In genomic region chr14:18879547-18879946, GRCh38 we compare ENCODE assay signal across 6 cellular contexts.
A peak's percentile ranks its signal among the peaks of the same experiment; 100 is the strongest.
DNase-seq lines count a peak whose midpoint lies in the region; ATAC-seq, FAIRE-seq and TF ChIP-seq lines count a peak whose summit lies in the region.
"Not testable (repeated sequence)": the region's sequence is repeated elsewhere in the genome, so short reads cannot be mapped to it uniquely, and the experiment has no call there.

No MANE protein-coding gene starts in this region.

- not testable (repeated sequence) for TF ChIP-seq POLR2A in A549 (IDR thresholded peaks at IDR 0.05; ENCODE audit: low read length)

- BruUV-seq in Panc1 (replicated peaks; lab: Mats Ljungman, UMichigan) = not testable (repeated sequence)

- not testable (repeated sequence) for H3K4me3 ChIP-seq in A549; Panc1 (ENCODE audit: low read depth in 2 of 2, low read length in 2 of 2); lower lobe of right lung; mucosa of descending colon; upper lobe of right lung

- H3K27me3 ChIP-seq in Panc1 (ENCODE audit: control insufficient read depth, insufficient read depth, low read length); lower lobe of right lung (ENCODE audit: low read depth); upper lobe of right lung: not testable (repeated sequence)

- CTCF ChIA-PET in A549 (lab: Yijun Ruan, JAX); Panc1 (lab: Charles Lee): not testable (repeated sequence)

- intact Hi-C loops in Panc1 (cut with micrococcal nuclease; ENCODE audit: unreplicated experiment); lower lobe of right lung (cut with DNase I); mucosa of descending colon (cut with DNase I, micrococcal nuclease); upper lobe of right lung (cut with DNase I): not testable (repeated sequence)

- not testable (repeated sequence) for H3K4me2 ChIP-seq in A549

- peak; percentile 27 to 55; a peak in 4 of 6 replicates for ATAC-seq in A549
- peak; percentile 66; the same call in 1 of the 2 replicates for ATAC-seq in Panc1
- ATAC-seq in SK-N-SH treated with all-trans-retinoic acid at 6 μM for 48 hours = peak; percentile 57; the same call in 2 of the 3 replicates
- peak; percentile 66 for ATAC-seq in lower lobe of right lung
- ATAC-seq in mucosa of descending colon = peak; percentile 8
- peak; percentile 69 for ATAC-seq in upper lobe of right lung

- H3K9me3 ChIP-seq in A549; Panc1 (ENCODE audit: control insufficient read depth, insufficient read depth, low read depth, low read length); lower lobe of right lung; mucosa of descending colon; upper lobe of right lung: not testable (repeated sequence)

- H3K4me1 ChIP-seq in A549; Panc1 (ENCODE audit: control insufficient read depth, insufficient read depth, low read length); lower lobe of right lung; mucosa of descending colon (ENCODE audit: low read depth); upper lobe of right lung: not testable (repeated sequence)

- TF ChIP-seq CTCF in A549 (IDR thresholded peaks at IDR 0.05); Panc1 (IDR thresholded peaks at IDR 0.05); lower lobe of right lung (IDR thresholded peaks at IDR 0.05); mucosa of descending colon (IDR thresholded peaks at IDR 0.05); upper lobe of right lung (IDR thresholded peaks at IDR 0.05): not testable (repeated sequence)

- not testable (repeated sequence) for H3K36me3 ChIP-seq in Panc1 (ENCODE audit: control insufficient read depth, insufficient read depth, low read length); lower lobe of right lung; mucosa of descending colon (ENCODE audit: low read depth); upper lobe of right lung

- POLR2A ChIA-PET in A549 (lab: Yijun Ruan, JAX); Panc1 (lab: Charles Lee): not testable (repeated sequence)

- not testable (repeated sequence) for FAIRE-seq in A549 (lab: Jason Lieb, UNC)

- no CpG with 5 or more reads among the region's 4 CpGs for WGBS in A549 (ENCODE audit: missing lambda C conversion rate)

- H3K27ac ChIP-seq in A549; Panc1 (ENCODE audit: low read length); lower lobe of right lung; upper lobe of right lung: not testable (repeated sequence)

- not testable (repeated sequence) for DNase-seq in A549 (ENCODE audit: low read depth in 1 of 2, low spot score in 1 of 2); Panc1 (ENCODE audit: low read depth, low spot score); lower lobe of right lung; mucosa of descending colon; upper lobe of right lung

- not testable (repeated sequence) for TF ChIP-seq EP300 in A549 (IDR thresholded peaks at IDR 0.05)

- TF ChIP-seq RAD21 in A549 (conservative IDR thresholded peaks at IDR 0.05 in 1 of 2, IDR thresholded peaks at IDR 0.05 in 1 of 2) = not testable (repeated sequence)

- in situ Hi-C loops in Panc1 (cut with HindIII; ENCODE audit: low pct_unique_long_range_greater_than_20kb, low sequenced_read_pairs) = not testable (repeated sequence)

Comparison
In these comparisons a context has a peak if more than half of its experiments do, and no peak if none do; other contexts are left out.
1. ATAC-seq: peak in every context shown above with its lines; median percentile 69 in upper lobe of right lung; 66 in Panc1; 66 in lower lobe of right lung; 57 in SK-N-SH treated with all-trans-retinoic acid at 6 μM for 48 hours; 41 in A549; 8 in mucosa of descending colon.